29 cellular contexts compared by ENCODE assay signal in genomic region chr5:170513856-170514255, GRCh38. TPM values are rescaled to one million over a fixed set of nuclear protein-coding genes. Genes with fewer than 3 reads are reported as not detected.
"Had no signal": no experiment of that assay in that cellular context is flagged by ENCODE, and none has a peak within 500 bp of the region (broad histone marks: within the 10 kb centered on the region; RNA-seq: fewer than 3 reads in every experiment).

No MANE protein-coding gene starts in this region.

- ATAC-seq: activated T-cell treated with anti-CD3 and anti-CD28 coated beads, Interleukin-2, amount 50 U/mL, for 4 hours; Panc1; Right ventricle myocardium inferior; T-cell had no signal

- H3K36me3 ChIP-seq: MG63 had no signal

- DNase-seq: activated B cell treated with CpG ODN at 0.5 μM for 24 hours; activated CD4-positive, alpha-beta memory T cell treated with anti-CD3 and anti-CD28 coated beads for 36 hours; activated CD4-positive, alpha-beta T cell treated with anti-CD3 and anti-CD28 coated beads for 1 hour; activated CD4-positive, alpha-beta T cell treated with anti-CD3 and anti-CD28 coated beads, Interleukin-2, amount 10 ng/mL, durations not matched to agents 24 days and 14 days; activated CD8-positive, alpha-beta memory T cell treated with anti-CD3 and anti-CD28 coated beads for 24 hours; activated effector memory CD4-positive, alpha-beta T cell treated with anti-CD3 and anti-CD28 coated beads, Interleukin-2, amount 50 U/mL, for 16 hours; activated naive CD4-positive, alpha-beta T cell treated with Interleukin-2 at 50 U/mL for 16 hours; activated T-cell treated with anti-CD3 and anti-CD28 coated beads, Interleukin-2, amount 50 U/mL, for 4 hours; amygdala; MG63; MV-4-11; NCI-H1092 treated with DMSO at 0.1 percent for 48 hours; NCI-H1417 treated with DMSO at 0.1 percent for 48 hours; NCI-H1694; NCI-H2029; NCI-H774; NK-92 treated with Interleukin-12 subunit alpha and Interleukin-12 subunit beta, amount 100 ng/mL, for 24 hours; OCI-M1; RPMI8226; T-cell; T-helper 2 cell; T1000 had no signal

- H3K9me3 ChIP-seq: MG63 had no signal

- H3K27me3 ChIP-seq: MG63 had no signal

- H3K9ac ChIP-seq: KMS-11 had no signal

- H3K4me3 ChIP-seq: MG63, SK-N-MC had no signal

- H3K27ac ChIP-seq: KMS-11, SK-N-MC had no signal

- H3K4me2 ChIP-seq: KMS-11 had no signal

- FAIRE-seq: astrocyte, TTC549 had no signal

RNA-seq across cellular contexts. Expression of gene KCNIP1, which starts 10.0 kb away (rescaled TPM):
- total RNA-seq: activated B cell treated with CpG ODN at 0.5 μM for 24 hours; activated CD4-positive, alpha-beta memory T cell treated with anti-CD3 and anti-CD28 coated beads for 36 hours; activated CD4-positive, alpha-beta T cell treated with anti-CD3 and anti-CD28 coated beads, Interleukin-2, amount 10 ng/mL, durations not matched to agents 24 days and 14 days; activated T-cell treated with anti-CD3 and anti-CD28 coated beads, Interleukin-2, amount 50 U/mL, for 4 hours; NCI-H460; Right ventricle myocardium inferior; T-cell had no signal
